In the genomic region with DNA sequence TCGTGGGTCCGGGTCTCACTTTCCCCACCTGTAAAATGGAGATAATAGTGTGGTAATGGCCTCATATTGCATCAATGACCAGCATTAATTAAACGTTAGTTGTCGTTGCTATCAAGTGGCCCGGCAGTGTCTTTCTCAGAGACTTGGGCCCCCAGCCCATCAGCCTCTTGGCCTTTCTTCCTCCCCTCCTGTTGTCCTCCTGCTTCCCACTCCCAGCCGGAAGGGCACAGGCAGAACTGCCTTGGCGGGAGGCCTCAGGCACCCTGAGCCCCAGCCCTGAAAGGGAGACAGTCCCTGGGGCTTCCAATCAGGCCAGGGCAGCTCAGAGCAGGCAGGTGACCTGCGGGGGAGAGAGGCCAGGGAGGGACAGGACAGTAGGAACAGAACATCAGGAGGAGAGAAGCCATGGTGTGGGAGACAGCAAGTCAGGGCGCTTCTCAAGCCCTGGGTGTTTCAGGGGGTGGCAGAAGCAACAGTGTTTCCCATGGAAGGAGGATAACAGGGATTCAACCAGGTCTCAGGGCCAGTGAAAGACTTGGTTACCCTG, we compare ENCODE assay signal across 24 cellular contexts. TPM values are rescaled to one million over a fixed set of nuclear protein-coding genes. Genes with fewer than 3 reads are reported as not detected.
"Had no signal": no experiment of that assay in that cellular context is flagged by ENCODE, and none has a peak within 500 bp of the region (broad histone marks: within the 10 kb centered on the region; RNA-seq: fewer than 3 reads in every experiment).

No MANE protein-coding gene starts in this region.

- H3K27me3 ChIP-seq: esophagus muscularis mucosa, gastrocnemius medialis, spleen, thyroid gland, upper lobe of right lung had no signal

- ATAC-seq: activated CD8-positive, alpha-beta memory T cell treated with anti-CD3 and anti-CD28 coated beads, Interleukin-2, amount 10 ng/mL, durations not matched to agents 7 days and 5 days; activated CD8-positive, alpha-beta T cell treated with anti-CD3 and anti-CD28 coated beads for 36 hours; activated naive CD4-positive, alpha-beta T cell treated with anti-CD3 and anti-CD28 coated beads, Interleukin-2, amount 50 U/mL, for 72 hours; activated T-helper 17 cell treated with anti-CD3 and anti-CD28 coated beads, Interleukin-2, amount 50 U/mL, for 72 hours; gastrocnemius medialis; mucosa of descending colon; stimulated activated naive CD8-positive, alpha-beta T cell treated with anti-CD3 and anti-CD28 coated beads, Interleukin-15, Interleukin-2, amounts not matched to agents 100 U/mL and 50 U/mL, for 24 hours; upper lobe of right lung had no signal

- H3K4me3 ChIP-seq: esophagus muscularis mucosa, gastrocnemius medialis, mucosa of descending colon, spleen, thyroid gland, upper lobe of right lung had no signal

- H3K36me3 ChIP-seq: gastrocnemius medialis, thyroid gland, upper lobe of right lung had no signal

- H3K36me3 Mint-ChIP-seq: activated CD8-positive, alpha-beta memory T cell treated with anti-CD3 and anti-CD28 coated beads, Interleukin-2, amount 10 ng/mL, durations not matched to agents 7 days and 5 days; activated naive CD4-positive, alpha-beta T cell treated with anti-CD3 and anti-CD28 coated beads, Interleukin-2, amount 50 U/mL, for 72 hours had no signal

- H3K9me3 ChIP-seq: esophagus muscularis mucosa, gastrocnemius medialis, mucosa of descending colon, spleen, thyroid gland, upper lobe of right lung had no signal

- H3K27ac Mint-ChIP-seq: activated CD4-positive, alpha-beta T cell treated with anti-CD3 and anti-CD28 coated beads, Interleukin-2, amount 10 ng/mL, durations not matched to agents 7 days and 5 days; activated CD8-positive, alpha-beta memory T cell treated with anti-CD3 and anti-CD28 coated beads, Interleukin-2, amount 10 ng/mL, durations not matched to agents 7 days and 5 days; activated CD8-positive, alpha-beta T cell treated with anti-CD3 and anti-CD28 coated beads for 36 hours had no signal

- H3K27ac ChIP-seq: esophagus muscularis mucosa, gastrocnemius medialis, spleen, thyroid gland, upper lobe of right lung, WERI-Rb-1 had no signal

- H3K9me3 Mint-ChIP-seq: activated CD4-positive, alpha-beta T cell treated with anti-CD3 and anti-CD28 coated beads, Interleukin-2, amount 10 ng/mL, durations not matched to agents 7 days and 5 days; activated CD8-positive, alpha-beta T cell treated with anti-CD3 and anti-CD28 coated beads for 36 hours; activated naive CD4-positive, alpha-beta T cell treated with anti-CD3 and anti-CD28 coated beads, Interleukin-2, amount 50 U/mL, for 72 hours; activated T-helper 17 cell treated with anti-CD3 and anti-CD28 coated beads, Interleukin-2, amount 50 U/mL, for 72 hours; brain; nephron progenitor cell had no signal

- H3K27me3 Mint-ChIP-seq: activated CD8-positive, alpha-beta T cell treated with anti-CD3 and anti-CD28 coated beads for 36 hours; activated T-helper 17 cell treated with anti-CD3 and anti-CD28 coated beads, Interleukin-2, amount 50 U/mL, for 72 hours had no signal

- DNase-seq: activated CD4-positive, alpha-beta T cell treated with anti-CD3 and anti-CD28 coated beads, Interleukin-2, amount 10 ng/mL, durations not matched to agents 7 days and 5 days; activated CD4-positive, CD25-positive, alpha-beta regulatory T cell treated with anti-CD3 and anti-CD28 coated beads, Interleukin-2, amount 50 U/mL, for 72 hours; activated CD8-positive, alpha-beta memory T cell treated with anti-CD3 and anti-CD28 coated beads, Interleukin-2, amount 10 ng/mL, durations not matched to agents 7 days and 5 days; activated CD8-positive, alpha-beta T cell treated with anti-CD3 and anti-CD28 coated beads for 36 hours; aorta; effector memory CD4-positive, alpha-beta T cell; gastrocnemius medialis; hippocampal formation; mesendoderm; mucosa of descending colon; nephron progenitor cell; occipital lobe; retina; spleen; stimulated activated CD4-positive, alpha-beta T cell treated with anti-CD3 and anti-CD28 coated beads, Interleukin-4, amount 100 ng/mL, for 1 hour; stimulated activated naive CD8-positive, alpha-beta T cell treated with anti-CD3 and anti-CD28 coated beads, Interleukin-15, Interleukin-2, amounts not matched to agents 100 U/mL and 50 U/mL, for 24 hours; T-helper 1 cell; thyroid gland; upper lobe of right lung; WERI-Rb-1 had no signal

- H3K4me3 Mint-ChIP-seq: activated CD4-positive, alpha-beta T cell treated with anti-CD3 and anti-CD28 coated beads, Interleukin-2, amount 10 ng/mL, durations not matched to agents 7 days and 5 days; activated CD8-positive, alpha-beta memory T cell treated with anti-CD3 and anti-CD28 coated beads, Interleukin-2, amount 10 ng/mL, durations not matched to agents 7 days and 5 days; activated CD8-positive, alpha-beta T cell treated with anti-CD3 and anti-CD28 coated beads for 36 hours; activated T-helper 17 cell treated with anti-CD3 and anti-CD28 coated beads, Interleukin-2, amount 50 U/mL, for 72 hours; nephron progenitor cell had no signal

RNA-seq across cellular contexts. Expression of a gene that starts 10.5 kb away (rescaled TPM):
- total RNA-seq: activated CD4-positive, alpha-beta T cell treated with anti-CD3 and anti-CD28 coated beads, Interleukin-2, amount 10 ng/mL, durations not matched to agents 7 days and 5 days; activated CD8-positive, alpha-beta memory T cell treated with anti-CD3 and anti-CD28 coated beads, Interleukin-2, amount 10 ng/mL, durations not matched to agents 7 days and 5 days; activated CD8-positive, alpha-beta T cell treated with anti-CD3 and anti-CD28 coated beads for 36 hours; activated naive CD4-positive, alpha-beta T cell treated with anti-CD3 and anti-CD28 coated beads, Interleukin-2, amount 50 U/mL, for 72 hours; activated T-helper 17 cell treated with anti-CD3 and anti-CD28 coated beads, Interleukin-2, amount 50 U/mL, for 72 hours; occipital lobe had no signal
